1 cellular context compared by ENCODE assay signal in genomic region chr16:67071476-67072048, GRCh38.
TF ChIP-seq lines count a peak whose summit lies in the region.

No MANE protein-coding gene starts in this region.

TF ChIP-seq in WTC11, 78 proteins besides CTCF, POLR2A, EP300 and RAD21:
- TF ChIP-seq JAZF1 (CRISPR knock-in tag; IDR thresholded peaks at IDR 0.05) (no peak), NR3C1 (CRISPR knock-in tag; conservative IDR thresholded peaks at IDR 0.05; ENCODE audit: low read depth) (no peak), IRF2 (CRISPR knock-in tag; IDR thresholded peaks at IDR 0.05; ENCODE audit: borderline replicate concordance, low read depth) (no peak), EMX1 (CRISPR knock-in tag; IDR thresholded peaks at IDR 0.05) (no peak), NR2C2 (CRISPR knock-in tag; IDR thresholded peaks at IDR 0.05) (no peak)
